ENCODE assay signal across 27 cellular contexts in genomic region chr11:31492320-31492913, GRCh38. TPM values are rescaled to one million over a fixed set of nuclear protein-coding genes. Genes with fewer than 3 reads are reported as not detected.
DNase-seq lines count a peak whose midpoint lies in the region; ATAC-seq, FAIRE-seq and TF ChIP-seq lines count a peak whose summit lies in the region.
"Had no signal": no experiment of that assay in that cellular context is flagged by ENCODE, and none has a peak within 500 bp of the region (broad histone marks: within the 10 kb centered on the region; RNA-seq: fewer than 3 reads in every experiment).

No MANE protein-coding gene starts in this region.

- H3K4me1 ChIP-seq in body of pancreas (peaks cover 11% of the 10 kb centered on the region), kidney (ENCODE audit: control insufficient read depth in 1 of 2, insufficient read depth in 1 of 2, low read depth in 1 of 2, low read length in 2 of 2) (peaks cover 4 to 7% of the 10 kb centered on the region in 2 donors)
- H3K4me1 ChIP-seq: ascending aorta, prostate gland, SJSA1, upper lobe of left lung had no signal

- no peak for TF ChIP-seq POLR2A in body of pancreas (IDR thresholded peaks at IDR 0.05)

- intact Hi-C loops in body of pancreas (cut with DNase I) (no loop called here), kidney (cut with DNase I) (no loop called here)

- no peak for TF ChIP-seq CTCF in body of pancreas (IDR thresholded peaks at IDR 0.05)
- TF ChIP-seq CTCF in kidney (IDR thresholded peaks at IDR 0.05; ENCODE audit: borderline replicate concordance, extremely low read depth, insufficient read depth), result no peak

- H3K9me3 ChIP-seq in body of pancreas (no peaks in the 10 kb centered on the region), kidney (ENCODE audit: control insufficient read depth in 1 of 2, low read length in 2 of 2) (no peaks in the 10 kb centered on the region)
- H3K9me3 ChIP-seq: ascending aorta, gastroesophageal sphincter, prostate gland, SJSA1, stomach, upper lobe of left lung had no signal

- H3K9ac ChIP-seq in kidney (ENCODE audit: low read length in 2 of 2), result no peak overlapping the region

- H3K27ac ChIP-seq in body of pancreas (peak overlapping the region in 1 of 4 donors; percentile 7), kidney (ENCODE audit: low read depth in 2 of 2, low read length in 2 of 2) (no peak overlapping the region)
- H3K27ac ChIP-seq: ascending aorta, coronary artery, gastroesophageal sphincter, prostate gland, SJSA1, stomach, upper lobe of left lung had no signal

- no peak overlapping the region for H3K4me3 ChIP-seq in body of pancreas
- H3K4me3 ChIP-seq in kidney (ENCODE audit: low read length in 2 of 2), result no peak overlapping the region
- H3K4me3 ChIP-seq: ascending aorta, coronary artery, gastroesophageal sphincter, prostate gland, SJSA1, smooth muscle cell, stomach, upper lobe of left lung had no signal

- ATAC-seq in HG02610 (IDR thresholded peaks at IDR 0.05; ENCODE audit: unreplicated experiment) (peak; percentile 63), body of pancreas (no peak), GM19455 (IDR thresholded peaks at IDR 0.05; ENCODE audit: unreplicated experiment) (no peak), HG03469 (IDR thresholded peaks at IDR 0.05; ENCODE audit: unreplicated experiment) (no peak)
- ATAC-seq: gastroesophageal sphincter, natural killer cell had no signal

- WGBS in body of pancreas, 2 donors, result 62 to 68% methylated on average over 2 of the region's 2 CpGs

- peak; percentile 46 for FAIRE-seq in kidney (lab: Jason Lieb, UNC)
- FAIRE-seq: endometrium, H1, RCC 7860 had no signal

- no peaks in the 10 kb centered on the region for H3K36me3 ChIP-seq in body of pancreas (replicated peaks in 1 of 2; ENCODE audit: insufficient read depth in 1 of 2, low read depth in 2 of 2)
- H3K36me3 ChIP-seq in kidney (ENCODE audit: control insufficient read depth in 1 of 2, insufficient read depth in 2 of 2, low read length in 2 of 2), result no peaks in the 10 kb centered on the region
- H3K36me3 ChIP-seq: ascending aorta, prostate gland, upper lobe of left lung had no signal

- H3K27me3 ChIP-seq in body of pancreas, result no peaks in the 10 kb centered on the region
- H3K27me3 ChIP-seq: ascending aorta, gastroesophageal sphincter, SJSA1, stomach, upper lobe of left lung had no signal

- DNase-seq in EH (ENCODE audit: low read depth), result peak; percentile 41
- peak in 3 of 4 donors; percentile 14 to 35 (median 21) for DNase-seq in body of pancreas
- DNase-seq in kidney, result no peak
- DNase-seq in epidermal melanocyte (ENCODE audit: insufficient read length, low spot score), result no peak
- no peak for DNase-seq in NOMO-1 treated with dmso at 0.1 percent for 144 hours (lab: John Stamatoyannopoulos, UW; ENCODE audit: unreplicated experiment)
- DNase-seq: activated CD4-positive, alpha-beta T cell treated with anti-CD3 and anti-CD28 coated beads, Interleukin-2, amount 10 ng/mL, durations not matched to agents 24 days and 14 days; activated gamma-delta T cell; CD4-positive, alpha-beta T cell; DMS153; KG1; natural killer cell; NCI-H2029; stimulated activated CD4-positive, alpha-beta T cell treated with anti-CD3 and anti-CD28 coated beads, Interleukin-4, amount 100 ng/mL, for 1 hour; stomach; upper lobe of left lung had no signal

RNA-seq across cellular contexts. Expression of gene IMMP1L, which starts 17.0 kb away (rescaled TPM):
- total RNA-seq in body of pancreas (10 to 100 TPM; 11.5 to 15.3 TPM), kidney (23.8 TPM)
- 127 TPM for polyA plus RNA-seq in kidney (ENCODE audit: insufficient read depth, low read depth, low replicate concordance)
- total RNA-seq: ascending aorta had no signal

RNA-seq across cellular contexts. Expression of gene ELP4, which starts 17.1 kb away (rescaled TPM):
- total RNA-seq in body of pancreas (10 to 100 TPM; 20.2 to 33.3 TPM), kidney (20.3 TPM)
- 26.2 TPM for polyA plus RNA-seq in kidney (ENCODE audit: insufficient read depth, low read depth, low replicate concordance)

Comparison
In these comparisons a context has a peak if more than half of its experiments do, and no peak if none do; other contexts are left out.
1. DNase-seq: peak in EH (single experiment) and body of pancreas (3 of 4); none in kidney (single experiment), epidermal melanocyte (single experiment) and NOMO-1 treated with dmso at 0.1 percent for 144 hours (single experiment).